In genomic region chr1:227729881-227730629, GRCh38 we compare ENCODE assay signal across 7 cellular contexts. TPM values are rescaled to one million over a fixed set of nuclear protein-coding genes. Genes with fewer than 3 reads are reported as not detected.
A peak's percentile ranks its signal among the peaks of the same experiment; 100 is the strongest.
DNase-seq lines count a peak whose midpoint lies in the region; ATAC-seq and TF ChIP-seq lines count a peak whose summit lies in the region.

No MANE protein-coding gene starts in this region.

- H3K36me3 Mint-ChIP-seq in HFFc6 (ENCODE audit: low read depth): no peaks in the 10 kb centered on the region; the same call in 1 of the 2 replicates

- H3F3A ChIP-seq in PC-3 (ENCODE audit: low read length, unreplicated experiment): no peaks in the 10 kb centered on the region

- no peaks in the 10 kb centered on the region for H4K20me1 ChIP-seq in PC-3 (ENCODE audit: low read length)

- TF ChIP-seq CTCF in HFFc6 (IDR thresholded peaks at IDR 0.05): peak; percentile 86
- TF ChIP-seq CTCF in PC-3 (conservative IDR thresholded peaks at IDR 0.05; ENCODE audit: low read depth, low read length): peak; percentile 91
- peak; percentile 53 to 72 (median 69) for TF ChIP-seq CTCF in adrenal gland (IDR thresholded peaks at IDR 0.05)

- H3K4me2 ChIP-seq in PC-3 (ENCODE audit: low read length): peak overlapping the region; percentile 99; the same call in 1 of the 2 replicates

- ATAC-seq in PC-3 (peak; percentile 0; the same call in 1 of the 2 replicates), left ventricle myocardium superior (peak; percentile 1)

- no TSS peak for BruUV-seq in PC-3 (replicated peaks; lab: Mats Ljungman, UMichigan)

- H3K9me3 Mint-ChIP-seq in HFFc6: no peaks in the 10 kb centered on the region

- H3K9ac ChIP-seq in PC-3 (ENCODE audit: low read length): no peak overlapping the region

- CTCF ChIA-PET in PC-3 (lab: Charles Lee): interaction anchor here (0.7 to 1.5 kb wide), 2 partner anchors 29 to 33 kb away, joined by 4 to 10 read pairs; no protein-coding TSS in a partner anchor

- 48 to 53% (median 49%) methylated on average over 13 of the region's 13 CpGs for WGBS in adrenal gland, 4 donors

- H3K4me3 Mint-ChIP-seq in HFFc6: no peak overlapping the region

- peaks cover 13% of the 10 kb centered on the region for H3K27me3 Mint-ChIP-seq in HFFc6 (ENCODE audit: insufficient read depth)

- peaks cover 23% of the 10 kb centered on the region for H3K4me1 Mint-ChIP-seq in HFFc6 (ENCODE audit: low read depth)

- POLR2A ChIA-PET in PC-3 (lab: Charles Lee; ENCODE audit: unreplicated experiment): interaction anchor here (0.6 kb wide), 1 partner anchor 29 kb away, joined by 3 read pairs; no protein-coding TSS in a partner anchor

- H3K9me3 ChIP-seq in PC-3 (ENCODE audit: low read length) (no peaks in the 10 kb centered on the region), adrenal gland (replicated peaks in 1 of 3) (no peaks in the 10 kb centered on the region)

- H3K27ac Mint-ChIP-seq in HFFc6: no peak overlapping the region

- no peak for TF ChIP-seq POLR2A in adrenal gland (IDR thresholded peaks at IDR 0.05)

- intact Hi-C loops in PC-3 (cut with micrococcal nuclease) (loop anchor here (1.0 to 10.0 kb wide), 3 partner anchors 168 to 216 kb away; partner anchors contain the start of gene ZNF678), adrenal gland (cut with DNase I) (loop anchor here in 1 of 2 donors (10.0 kb wide), 1 partner anchor 355 kb away; the partner anchor contains the start of gene ARF1), left ventricle myocardium superior (cut with micrococcal nuclease) (no loop called here)

- H3K27ac ChIP-seq in PC-3 (ENCODE audit: low read length) (no peak overlapping the region), adrenal gland (peak overlapping the region in 4 of 5 donors; percentile 40 to 78 (median 72))

- peaks cover 30% of the 10 kb centered on the region for H3K79me2 ChIP-seq in PC-3 (ENCODE audit: low read length)

- no peak overlapping the region for H3K4me3 ChIP-seq in PC-3 (ENCODE audit: low read length)
- H3K4me3 ChIP-seq in adrenal gland: no peak overlapping the region

- H3K27me3 ChIP-seq in PC-3 (ENCODE audit: low read length) (no peaks in the 10 kb centered on the region), adrenal gland (no peaks in the 10 kb centered on the region)

- peaks cover 22% of the 10 kb centered on the region for H3K36me3 ChIP-seq in PC-3 (ENCODE audit: low read depth, low read length)
- H3K36me3 ChIP-seq in adrenal gland (replicated peaks in 1 of 2): peaks cover 0 to 22% of the 10 kb centered on the region in 2 donors

- H3K4me1 ChIP-seq in PC-3 (ENCODE audit: insufficient read depth, low read length) (peaks cover 27% of the 10 kb centered on the region), adrenal gland (replicated peaks in 1 of 2) (peaks cover 26 to 51% of the 10 kb centered on the region in 2 donors)

- DNase-seq in ELF-1 (ENCODE audit: low read depth, low spot score) (peak; percentile 85), HFFc6 (peak; percentile 48), PC-3 (peak; percentile 84), adrenal gland (peak; percentile 49 to 88 (median 76)), left ventricle myocardium superior (peak; percentile 70), retina (peak; percentile 56)
- DNase-seq in central memory CD4-positive, alpha-beta T cell: no peak

- H2AFZ ChIP-seq in PC-3 (ENCODE audit: low read length): no peak overlapping the region

- H3K9me2 ChIP-seq in PC-3 (replicated peaks; ENCODE audit: low read length): no peaks in the 10 kb centered on the region

RNA-seq across cellular contexts. Expression of gene JMJD4, which starts 5.0 kb away (rescaled TPM):
- total RNA-seq in HFFc6 (2021; fragmentation: NEBNext Ultra II Directional; extraction: Animal tissue kit (Norgen Biotek cat#: 25700)): 10 to 100 TPM; 20.2 to 23.1 (median 21.5) TPM
- 80.5 and 87.8 TPM in 2 replicates for total RNA-seq in PC-3 (2014; rRNA removed)
- 10 to 100 TPM; 19.7 to 57.5 (median 29.6) TPM for total RNA-seq in adrenal gland
- 10 to 100 TPM in 2 of 3 donors, 1 to 10 TPM in 1; 8.6 to 29.8 (median 25.7) TPM for polyA plus RNA-seq in adrenal gland
- total RNA-seq in left ventricle myocardium superior: 8.0 TPM

RNA-seq across cellular contexts. Expression of gene SNAP47, which starts 5.2 kb away (rescaled TPM):
- total RNA-seq in HFFc6 (2021; fragmentation: NEBNext Ultra II Directional; extraction: Animal tissue kit (Norgen Biotek cat#: 25700)): 10 to 100 TPM; 27.0 to 31.2 (median 30.4) TPM
- 123 and 145 TPM in 2 replicates for total RNA-seq in PC-3 (2014; rRNA removed)
- total RNA-seq in adrenal gland: 100 to 1,000 TPM in 6 of 8 donors, 10 to 100 TPM in 2; 60.9 to 216 (median 117) TPM
- polyA plus RNA-seq in adrenal gland: 10 to 100 TPM; 24.5 to 52.8 (median 43.5) TPM
- 36.4 TPM for total RNA-seq in left ventricle myocardium superior
